Comparison of ENCODE assay signal across 15 cellular contexts in the genomic region with DNA sequence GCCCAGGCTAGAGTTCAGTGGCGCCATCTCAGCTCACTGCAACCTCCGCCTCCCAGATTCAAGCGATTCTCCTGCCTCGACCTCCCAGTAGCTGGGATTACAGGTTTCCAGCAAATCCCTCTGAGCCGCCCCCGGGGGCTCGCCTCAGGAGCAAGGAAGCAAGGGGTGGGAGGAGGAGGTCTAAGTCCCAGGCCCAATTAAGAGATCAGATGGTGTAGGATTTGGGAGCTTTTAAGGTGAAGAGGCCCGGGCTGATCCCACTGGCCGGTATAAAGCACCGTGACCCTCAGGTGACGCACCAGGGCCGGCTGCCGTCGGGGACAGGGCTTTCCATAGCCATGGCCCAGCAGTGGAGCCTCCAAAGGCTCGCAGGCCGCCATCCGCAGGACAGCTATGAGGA. TPM values are rescaled to one million over a fixed set of nuclear protein-coding genes. Genes with fewer than 3 reads are reported as not detected.
"Had no signal": no experiment of that assay in that cellular context is flagged by ENCODE, and none has a peak within 500 bp of the region (broad histone marks: within the 10 kb centered on the region; RNA-seq: fewer than 3 reads in every experiment).

A gene (plus strand): TSS at position 301 of the 400 bp plus-strand sequence. CDS start 38 bp downstream, at position 339.

RNA-seq across cellular contexts. Expression of the gene that starts here (rescaled TPM):
- total RNA-seq: stomach, subcutaneous adipose tissue, suprapubic skin, temporal lobe, testis, thoracic aorta, thyroid gland, tibial nerve, transverse colon, upper lobe of left lung, upper lobe of right lung, ureter, urinary bladder, uterus, vagina had no signal
- polyA plus RNA-seq: stomach, urinary bladder had no signal
